In the genomic region with DNA sequence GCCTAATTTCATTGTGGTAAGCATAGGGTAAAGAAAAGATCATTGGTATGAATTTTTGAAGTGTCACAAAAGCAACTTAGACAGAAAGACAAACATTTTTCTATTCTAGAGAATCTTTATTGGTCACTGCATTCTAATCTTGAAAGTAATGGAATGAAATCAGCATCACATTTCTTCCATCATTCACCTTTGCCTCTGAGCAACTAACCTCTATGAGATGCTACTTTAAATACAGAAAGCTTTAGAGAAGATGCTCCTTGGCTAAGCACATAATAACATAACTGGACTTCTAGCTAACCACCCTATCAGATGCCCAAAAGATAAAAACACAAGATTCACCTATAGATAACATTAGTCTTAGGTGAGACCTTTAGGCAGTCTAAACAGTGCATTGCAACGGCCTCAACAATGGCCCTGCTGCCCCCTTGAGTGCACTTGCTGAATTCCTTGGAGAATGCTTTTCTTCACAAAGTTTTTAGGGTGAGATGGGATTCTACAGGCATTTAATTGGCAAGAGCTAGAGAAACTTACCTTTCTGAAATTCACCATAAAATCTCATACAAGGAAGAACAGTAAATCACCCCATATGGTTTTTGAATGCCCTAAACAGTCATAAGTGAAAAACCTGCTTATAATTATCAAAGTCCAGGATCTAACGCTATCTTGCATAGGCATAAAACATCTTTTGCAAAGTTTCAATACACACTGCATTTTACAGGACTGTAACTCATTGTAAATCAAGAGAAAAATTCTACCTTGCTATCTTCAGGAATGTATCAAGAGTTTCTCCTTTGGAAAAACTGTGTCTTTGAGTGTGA, we compare ENCODE assay signal across 8 cellular contexts.
DNase-seq lines count a peak whose midpoint lies in the region; ATAC-seq and TF ChIP-seq lines count a peak whose summit lies in the region.

No MANE protein-coding gene starts in this region.

- peak; percentile 34 for TF ChIP-seq CTCF in GM12873 (IDR thresholded peaks at IDR 0.05; ENCODE audit: insufficient read depth, low read depth, low read length, missing control alignments)
- TF ChIP-seq CTCF in lower lobe of right lung (IDR thresholded peaks at IDR 0.05), result peak; percentile 10

- H3K27me3 ChIP-seq in lower lobe of right lung (ENCODE audit: low read depth), result no peaks in the 10 kb centered on the region

- no peak overlapping the region for H3K4me3 ChIP-seq in lower lobe of right lung

- CTCF ChIA-PET in activated CD8-positive, alpha-beta memory T cell treated with anti-CD3 and anti-CD28 coated beads, Interleukin-2, amount 10 ng/mL, durations not matched to agents 7 days and 5 days (lab: Charles Lee), result no interaction called here

- H3K36me3 ChIP-seq in lower lobe of right lung, result no peaks in the 10 kb centered on the region

- H3K4me1 ChIP-seq in lower lobe of right lung, result no peaks in the 10 kb centered on the region

- H3K36me3 Mint-ChIP-seq in activated T-helper 17 cell treated with anti-CD3 and anti-CD28 coated beads, Interleukin-2, amount 50 U/mL, for 72 hours (ENCODE audit: low read depth), result no peaks in the 10 kb centered on the region
- no peaks in the 10 kb centered on the region for H3K36me3 Mint-ChIP-seq in activated CD8-positive, alpha-beta memory T cell treated with anti-CD3 and anti-CD28 coated beads, Interleukin-2, amount 10 ng/mL, durations not matched to agents 7 days and 5 days

- H3K4me3 Mint-ChIP-seq in activated T-helper 17 cell treated with anti-CD3 and anti-CD28 coated beads, Interleukin-2, amount 50 U/mL, for 72 hours, result no peak overlapping the region
- no peak overlapping the region for H3K4me3 Mint-ChIP-seq in activated CD8-positive, alpha-beta memory T cell treated with anti-CD3 and anti-CD28 coated beads, Interleukin-2, amount 10 ng/mL, durations not matched to agents 7 days and 5 days

- no peaks in the 10 kb centered on the region for H3K9me3 ChIP-seq in lower lobe of right lung

- no peak overlapping the region for H3K27ac ChIP-seq in lower lobe of right lung

- intact Hi-C loops in lower lobe of right lung (cut with DNase I), result no loop called here

- ATAC-seq in HG03575 (IDR thresholded peaks at IDR 0.05; ENCODE audit: extremely low read depth, insufficient number of reproducible peaks, low FRiP score, unreplicated experiment) (peak; percentile 73), lower lobe of right lung (no peak), HG02884 (IDR thresholded peaks at IDR 0.05; ENCODE audit: unreplicated experiment) (no peak), HG03095 (IDR thresholded peaks at IDR 0.05; ENCODE audit: unreplicated experiment) (no peak), GM19328 (IDR thresholded peaks at IDR 0.05; ENCODE audit: unreplicated experiment) (no peak)
- ATAC-seq in activated T-helper 17 cell treated with anti-CD3 and anti-CD28 coated beads, Interleukin-2, amount 50 U/mL, for 72 hours (replicated peaks), result peak; percentile 77
- ATAC-seq in activated CD8-positive, alpha-beta memory T cell treated with anti-CD3 and anti-CD28 coated beads, Interleukin-2, amount 10 ng/mL, durations not matched to agents 7 days and 5 days, result no peak

- H3K9me3 Mint-ChIP-seq in activated T-helper 17 cell treated with anti-CD3 and anti-CD28 coated beads, Interleukin-2, amount 50 U/mL, for 72 hours, result no peaks in the 10 kb centered on the region
- H3K9me3 Mint-ChIP-seq in activated CD8-positive, alpha-beta memory T cell treated with anti-CD3 and anti-CD28 coated beads, Interleukin-2, amount 10 ng/mL, durations not matched to agents 7 days and 5 days (ENCODE audit: low read depth), result no peaks in the 10 kb centered on the region

- H3K4me1 Mint-ChIP-seq in activated T-helper 17 cell treated with anti-CD3 and anti-CD28 coated beads, Interleukin-2, amount 50 U/mL, for 72 hours, result no peaks in the 10 kb centered on the region
- H3K4me1 Mint-ChIP-seq in activated CD8-positive, alpha-beta memory T cell treated with anti-CD3 and anti-CD28 coated beads, Interleukin-2, amount 10 ng/mL, durations not matched to agents 7 days and 5 days, result no peaks in the 10 kb centered on the region

- DNase-seq in lower lobe of right lung, result no peak
- DNase-seq in activated CD8-positive, alpha-beta memory T cell treated with anti-CD3 and anti-CD28 coated beads, Interleukin-2, amount 10 ng/mL, durations not matched to agents 7 days and 5 days, result no peak

- H3K27me3 Mint-ChIP-seq in activated T-helper 17 cell treated with anti-CD3 and anti-CD28 coated beads, Interleukin-2, amount 50 U/mL, for 72 hours, result no peaks in the 10 kb centered on the region
- no peaks in the 10 kb centered on the region for H3K27me3 Mint-ChIP-seq in activated CD8-positive, alpha-beta memory T cell treated with anti-CD3 and anti-CD28 coated beads, Interleukin-2, amount 10 ng/mL, durations not matched to agents 7 days and 5 days

- H3K27ac Mint-ChIP-seq in activated T-helper 17 cell treated with anti-CD3 and anti-CD28 coated beads, Interleukin-2, amount 50 U/mL, for 72 hours, result no peak overlapping the region
- H3K27ac Mint-ChIP-seq in activated CD8-positive, alpha-beta memory T cell treated with anti-CD3 and anti-CD28 coated beads, Interleukin-2, amount 10 ng/mL, durations not matched to agents 7 days and 5 days, result no peak overlapping the region

Comparison
In these comparisons a context has a peak if more than half of its experiments do, and no peak if none do; other contexts are left out.
1. ATAC-seq: peak in HG03575 (single experiment) and activated T-helper 17 cell treated with anti-CD3 and anti-CD28 coated beads, Interleukin-2, amount 50 U/mL, for 72 hours (single experiment); none in lower lobe of right lung (0 of 2), activated CD8-positive, alpha-beta memory T cell treated with anti-CD3 and anti-CD28 coated beads, Interleukin-2, amount 10 ng/mL, durations not matched to agents 7 days and 5 days (single experiment), HG02884 (single experiment), HG03095 (single experiment) and GM19328 (single experiment).